ENCODE assay signal across 9 cellular contexts in genomic region chr3:51391566-51392300, GRCh38. TPM values are rescaled to one million over a fixed set of nuclear protein-coding genes. Genes with fewer than 3 reads are reported as not detected.
DNase-seq lines count a peak whose midpoint lies in the region; ATAC-seq, FAIRE-seq and TF ChIP-seq lines count a peak whose summit lies in the region.
"Had no signal": no experiment of that assay in that cellular context is flagged by ENCODE, and none has a peak within 500 bp of the region (broad histone marks: within the 10 kb centered on the region; RNA-seq: fewer than 3 reads in every experiment).

No MANE protein-coding gene starts in this region.

- ATAC-seq in HG02678 (IDR thresholded peaks at IDR 0.05; ENCODE audit: unreplicated experiment) (peak; percentile 11), RWPE2 (ENCODE audit: low read depth) (0 out of 3 replicates have a peak, but pooled peaks have one; percentile 0)

- peak overlapping the region; percentile 12 for H2AFZ ChIP-seq in astrocyte (ENCODE audit: low read depth, low read length)

- no peaks in the 10 kb centered on the region for H3K27me3 Mint-ChIP-seq in astrocyte (ENCODE audit: low read depth, unreplicated experiment)

- in situ Hi-C loops in GM13977 (cut with MboI; ENCODE audit: low pct_unique_long_range_greater_than_20kb, low sequenced_read_pairs, unreplicated experiment) = no loop called here

- no CpG with 5 or more reads among the region's 109 CpGs for WGBS in iPS DF 6.9 (ENCODE audit: insufficient coverage, insufficient read length)

- peak overlapping the region; percentile 63 for H3K27ac ChIP-seq in RWPE2 (ENCODE audit: poor library complexity, severe bottlenecking)
- H3K27ac ChIP-seq in astrocyte (ENCODE audit: low read depth, low read length) = peak overlapping the region; percentile 82
- H3K27ac ChIP-seq in iPS DF 6.9 (ENCODE audit: low read length) = no peak overlapping the region

- TF ChIP-seq CTCF in GM13977 (IDR thresholded peaks at IDR 0.05; ENCODE audit: extremely low read depth, insufficient read depth, missing control alignments) (no peak), RWPE2 (IDR thresholded peaks at IDR 0.05; ENCODE audit: poor library complexity, severe bottlenecking) (no peak), astrocyte (IDR thresholded peaks at IDR 0.05; ENCODE audit: insufficient read depth, low read depth, low read length) (no peak)

- peaks cover 33% of the 10 kb centered on the region for H3K4me1 Mint-ChIP-seq in astrocyte (ENCODE audit: low read depth, unreplicated experiment)

- H3K9ac ChIP-seq in astrocyte (ENCODE audit: low read length) = peak overlapping the region; percentile 87
- peak overlapping the region; percentile 92 for H3K9ac ChIP-seq in skeletal muscle satellite cell (ENCODE audit: low read depth, low read length)

- H3K4me3 ChIP-seq in RWPE2 (ENCODE audit: severe bottlenecking) (peak overlapping the region; percentile 71), astrocyte (ENCODE audit: insufficient read depth, low read depth, low read length) (peak overlapping the region; percentile 63), iPS DF 6.9 (ENCODE audit: low read length) (peak overlapping the region; percentile 75), skeletal muscle satellite cell (ENCODE audit: low read length) (peak overlapping the region; percentile 84)

- H3K36me3 ChIP-seq in RWPE2 (ENCODE audit: low read depth) = peaks cover 82% of the 10 kb centered on the region
- H3K36me3 ChIP-seq in astrocyte (ENCODE audit: insufficient read depth, low read length) = peaks cover 46% of the 10 kb centered on the region
- H3K36me3 ChIP-seq in iPS DF 6.9 (ENCODE audit: control insufficient read depth, insufficient read depth, low read length) = peaks cover 48% of the 10 kb centered on the region
- H3K36me3 ChIP-seq in skeletal muscle satellite cell (ENCODE audit: insufficient read depth, low read length) = peaks cover 81% of the 10 kb centered on the region

- H3K4me1 ChIP-seq in RWPE2 (ENCODE audit: insufficient read depth, poor library complexity, severe bottlenecking) (peaks cover 4% of the 10 kb centered on the region), astrocyte (ENCODE audit: insufficient read depth, low read length) (peaks cover 46% of the 10 kb centered on the region), iPS DF 6.9 (ENCODE audit: control insufficient read depth, insufficient read depth, low read length) (no peaks in the 10 kb centered on the region), skeletal muscle satellite cell (ENCODE audit: control insufficient read depth, insufficient read depth, low read length) (peaks cover 52% of the 10 kb centered on the region)

- DNase-seq in GM13977 (ENCODE audit: low spot score) (peak; percentile 66), RWPE2 (ENCODE audit: low spot score) (no peak), astrocyte (ENCODE audit: low read depth) (peak; percentile 38), iPS DF 6.9 (ENCODE audit: low read depth, low spot score) (no peak), NCI-H2081 (lab: John Stamatoyannopoulos, UW) (no peak), NCI-H510A (lab: John Stamatoyannopoulos, UW) (no peak)

- H4K20me1 ChIP-seq in astrocyte (ENCODE audit: insufficient read depth, low read length) = peaks cover 85% of the 10 kb centered on the region

- H3K36me3 Mint-ChIP-seq in astrocyte (ENCODE audit: low read depth, unreplicated experiment) = peaks cover 35% of the 10 kb centered on the region

- no peaks in the 10 kb centered on the region for H3K27me3 ChIP-seq in RWPE2 (ENCODE audit: insufficient read depth, poor library complexity, severe bottlenecking)
- H3K27me3 ChIP-seq in astrocyte (ENCODE audit: insufficient read depth, low read length) = no peaks in the 10 kb centered on the region
- no peaks in the 10 kb centered on the region for H3K27me3 ChIP-seq in iPS DF 6.9 (ENCODE audit: control insufficient read depth, insufficient read depth, low read length)
- no peaks in the 10 kb centered on the region for H3K27me3 ChIP-seq in skeletal muscle satellite cell (ENCODE audit: control insufficient read depth, insufficient read depth, low read length)

- no peak for FAIRE-seq in astrocyte (lab: Jason Lieb, UNC)
- FAIRE-seq: colon had no signal

- H3K4me2 ChIP-seq in astrocyte (ENCODE audit: low read length) = peak overlapping the region; percentile 87
- H3K4me2 ChIP-seq in skeletal muscle satellite cell (ENCODE audit: low read length) = peak overlapping the region; percentile 89

- H3K9me3 ChIP-seq in RWPE2 (ENCODE audit: severe bottlenecking) (no peaks in the 10 kb centered on the region), astrocyte (ENCODE audit: insufficient read depth, low read depth, low read length) (peaks cover 3% of the 10 kb centered on the region), iPS DF 6.9 (ENCODE audit: control insufficient read depth, insufficient read depth, low read length) (no peaks in the 10 kb centered on the region), skeletal muscle satellite cell (replicated peaks; ENCODE audit: low read length) (no peaks in the 10 kb centered on the region)

- no peak overlapping the region for H3K27ac Mint-ChIP-seq in astrocyte (ENCODE audit: unreplicated experiment)

- H3K9me3 Mint-ChIP-seq in astrocyte (ENCODE audit: unreplicated experiment) = peaks cover 6% of the 10 kb centered on the region

- peaks cover 86% of the 10 kb centered on the region for H3K79me2 ChIP-seq in astrocyte (ENCODE audit: insufficient read depth, low read length)

- H3K4me3 Mint-ChIP-seq in astrocyte (ENCODE audit: unreplicated experiment) = peak overlapping the region; percentile 81

RNA-seq across cellular contexts. Expression of gene RBM15B, which starts 0.6 kb away (rescaled TPM):
- 23.5 and 24.3 TPM in 2 replicates for total RNA-seq in astrocyte
- 25.1 and 25.3 TPM in 2 replicates for total RNA-seq in skeletal muscle satellite cell (2012; rRNA removed)

RNA-seq across cellular contexts. Expression of gene MANF, which starts 6.6 kb away (rescaled TPM):
- total RNA-seq in astrocyte = 125 and 131 TPM in 2 replicates
- 113 and 146 TPM in 2 replicates for total RNA-seq in skeletal muscle satellite cell (2012; rRNA removed)

Comparison
In these comparisons a context has a peak if more than half of its experiments do, and no peak if none do; other contexts are left out.
1. DNase-seq: peak in GM13977 (single experiment) and astrocyte (single experiment); none in RWPE2 (single experiment), iPS DF 6.9 (single experiment), NCI-H2081 (0 of 2) and NCI-H510A (single experiment).
2. Peak in every context shown above with its lines, with median percentiles within 50 percentile points of each other: H3K4me3 ChIP-seq.